Comparison of ENCODE assay signal across 1 cellular context in the genomic region with DNA sequence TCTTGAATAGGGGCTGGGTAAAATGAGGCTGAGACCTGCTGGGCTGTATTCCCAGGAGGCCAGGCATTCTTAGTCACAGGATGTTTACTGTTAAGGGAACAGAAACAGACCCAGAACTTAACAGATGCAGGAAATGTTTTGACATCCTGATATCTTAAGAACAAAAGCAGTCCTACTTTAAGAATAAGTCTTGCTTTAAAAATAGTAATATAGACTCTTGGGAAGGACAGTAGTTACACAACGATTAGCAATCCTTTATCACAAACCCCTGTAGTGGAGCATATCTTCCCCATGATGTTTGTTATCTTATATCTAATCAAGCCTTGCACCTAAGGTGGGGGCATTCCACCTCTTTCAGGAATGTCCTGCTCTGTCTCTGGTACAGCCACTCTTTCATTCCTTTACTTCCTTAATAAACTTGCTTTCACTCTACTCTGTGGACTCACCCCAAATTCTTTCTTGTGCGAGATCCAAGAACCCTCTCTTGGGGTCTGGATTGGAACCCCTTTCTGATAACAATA.
TF ChIP-seq lines count a peak whose summit lies in the region.

No MANE protein-coding gene starts in this region.

TF ChIP-seq in HepG2, 621 proteins besides CTCF, POLR2A, EP300 and RAD21 (continued from another document):
- TF ChIP-seq, protein P1, sequence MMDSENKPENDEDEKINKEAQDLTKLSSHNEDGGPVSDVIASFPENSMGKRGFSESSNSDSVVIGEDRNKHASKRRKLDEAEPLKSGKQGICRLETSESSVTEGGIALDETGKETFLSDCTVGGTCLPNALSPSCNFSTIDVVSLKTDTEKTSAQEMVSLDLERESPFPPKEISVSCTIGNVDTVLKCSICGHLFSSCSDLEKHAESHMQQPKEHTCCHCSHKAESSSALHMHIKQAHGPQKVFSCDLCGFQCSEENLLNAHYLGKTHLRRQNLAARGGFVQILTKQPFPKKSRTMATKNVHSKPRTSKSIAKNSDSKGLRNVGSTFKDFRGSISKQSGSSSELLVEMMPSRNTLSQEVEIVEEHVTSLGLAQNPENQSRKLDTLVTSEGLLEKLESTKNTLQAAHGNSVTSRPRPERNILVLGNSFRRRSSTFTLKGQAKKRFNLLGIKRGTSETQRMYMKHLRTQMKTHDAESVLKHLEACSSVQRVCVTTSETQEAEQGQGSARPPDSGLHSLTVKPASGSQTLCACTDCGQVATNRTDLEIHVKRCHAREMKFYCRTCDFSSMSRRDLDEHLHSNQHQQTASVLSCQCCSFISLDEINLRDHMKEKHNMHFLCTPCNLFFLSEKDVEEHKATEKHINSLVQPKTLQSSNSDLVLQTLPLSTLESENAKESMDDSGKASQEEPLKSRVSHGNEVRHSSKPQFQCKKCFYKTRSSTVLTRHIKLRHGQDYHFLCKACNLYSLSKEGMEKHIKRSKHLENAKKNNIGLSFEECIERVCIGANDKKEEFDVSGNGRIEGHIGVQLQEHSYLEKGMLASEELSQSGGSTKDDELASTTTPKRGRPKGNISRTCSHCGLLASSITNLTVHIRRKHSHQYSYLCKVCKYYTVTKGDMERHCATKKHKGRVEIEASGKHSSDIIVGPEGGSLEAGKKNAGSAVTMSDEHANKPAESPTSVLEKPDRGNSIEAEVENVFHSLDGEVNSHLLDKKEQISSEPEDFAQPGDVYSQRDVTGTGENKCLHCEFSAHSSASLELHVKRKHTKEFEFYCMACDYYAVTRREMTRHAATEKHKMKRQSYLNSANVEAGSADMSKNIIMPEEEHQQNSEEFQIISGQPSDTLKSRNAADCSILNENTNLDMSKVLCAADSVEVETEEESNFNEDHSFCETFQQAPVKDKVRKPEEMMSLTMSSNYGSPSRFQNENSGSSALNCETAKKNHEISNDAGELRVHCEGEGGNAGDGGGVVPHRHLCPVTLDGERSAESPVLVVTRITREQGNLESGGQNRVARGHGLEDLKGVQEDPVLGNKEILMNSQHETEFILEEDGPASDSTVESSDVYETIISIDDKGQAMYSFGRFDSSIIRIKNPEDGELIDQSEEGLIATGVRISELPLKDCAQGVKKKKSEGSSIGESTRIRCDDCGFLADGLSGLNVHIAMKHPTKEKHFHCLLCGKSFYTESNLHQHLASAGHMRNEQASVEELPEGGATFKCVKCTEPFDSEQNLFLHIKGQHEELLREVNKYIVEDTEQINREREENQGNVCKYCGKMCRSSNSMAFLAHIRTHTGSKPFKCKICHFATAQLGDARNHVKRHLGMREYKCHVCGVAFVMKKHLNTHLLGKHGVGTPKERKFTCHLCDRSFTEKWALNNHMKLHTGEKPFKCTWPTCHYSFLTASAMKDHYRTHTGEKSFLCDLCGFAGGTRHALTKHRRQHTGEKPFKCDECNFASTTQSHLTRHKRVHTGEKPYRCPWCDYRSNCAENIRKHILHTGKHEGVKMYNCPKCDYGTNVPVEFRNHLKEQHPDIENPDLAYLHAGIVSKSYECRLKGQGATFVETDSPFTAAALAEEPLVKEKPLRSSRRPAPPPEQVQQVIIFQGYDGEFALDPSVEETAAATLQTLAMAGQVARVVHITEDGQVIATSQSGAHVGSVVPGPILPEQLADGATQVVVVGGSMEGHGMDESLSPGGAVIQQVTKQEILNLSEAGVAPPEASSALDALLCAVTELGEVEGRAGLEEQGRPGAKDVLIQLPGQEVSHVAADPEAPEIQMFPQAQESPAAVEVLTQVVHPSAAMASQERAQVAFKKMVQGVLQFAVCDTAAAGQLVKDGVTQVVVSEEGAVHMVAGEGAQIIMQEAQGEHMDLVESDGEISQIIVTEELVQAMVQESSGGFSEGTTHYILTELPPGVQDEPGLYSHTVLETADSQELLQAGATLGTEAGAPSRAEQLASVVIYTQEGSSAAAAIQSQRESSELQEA (CRISPR knock-in tag; IDR thresholded peaks at IDR 0.05; ENCODE audit: not compliant biosample characterization) = no peak
- TF ChIP-seq FOSL2 (CRISPR knock-in tag; IDR thresholded peaks at IDR 0.05) = no peak
- no peak for TF ChIP-seq AKAP8 (CRISPR knock-in tag; IDR thresholded peaks at IDR 0.05)
- TF ChIP-seq, protein P2, sequence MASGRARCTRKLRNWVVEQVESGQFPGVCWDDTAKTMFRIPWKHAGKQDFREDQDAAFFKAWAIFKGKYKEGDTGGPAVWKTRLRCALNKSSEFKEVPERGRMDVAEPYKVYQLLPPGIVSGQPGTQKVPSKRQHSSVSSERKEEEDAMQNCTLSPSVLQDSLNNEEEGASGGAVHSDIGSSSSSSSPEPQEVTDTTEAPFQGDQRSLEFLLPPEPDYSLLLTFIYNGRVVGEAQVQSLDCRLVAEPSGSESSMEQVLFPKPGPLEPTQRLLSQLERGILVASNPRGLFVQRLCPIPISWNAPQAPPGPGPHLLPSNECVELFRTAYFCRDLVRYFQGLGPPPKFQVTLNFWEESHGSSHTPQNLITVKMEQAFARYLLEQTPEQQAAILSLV (CRISPR knock-in tag; IDR thresholded peaks at IDR 0.05; ENCODE audit: borderline replicate concordance) = no peak
- TF ChIP-seq TCF7L2 (IDR thresholded peaks at IDR 0.05; ENCODE audit: low read depth, low read length) = no peak
- TF ChIP-seq, protein P3, sequence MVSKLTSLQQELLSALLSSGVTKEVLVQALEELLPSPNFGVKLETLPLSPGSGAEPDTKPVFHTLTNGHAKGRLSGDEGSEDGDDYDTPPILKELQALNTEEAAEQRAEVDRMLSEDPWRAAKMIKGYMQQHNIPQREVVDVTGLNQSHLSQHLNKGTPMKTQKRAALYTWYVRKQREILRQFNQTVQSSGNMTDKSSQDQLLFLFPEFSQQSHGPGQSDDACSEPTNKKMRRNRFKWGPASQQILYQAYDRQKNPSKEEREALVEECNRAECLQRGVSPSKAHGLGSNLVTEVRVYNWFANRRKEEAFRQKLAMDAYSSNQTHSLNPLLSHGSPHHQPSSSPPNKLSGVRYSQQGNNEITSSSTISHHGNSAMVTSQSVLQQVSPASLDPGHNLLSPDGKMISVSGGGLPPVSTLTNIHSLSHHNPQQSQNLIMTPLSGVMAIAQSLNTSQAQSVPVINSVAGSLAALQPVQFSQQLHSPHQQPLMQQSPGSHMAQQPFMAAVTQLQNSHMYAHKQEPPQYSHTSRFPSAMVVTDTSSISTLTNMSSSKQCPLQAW (CRISPR knock-in tag; IDR thresholded peaks at IDR 0.05) = no peak
- TF ChIP-seq, protein P4, sequence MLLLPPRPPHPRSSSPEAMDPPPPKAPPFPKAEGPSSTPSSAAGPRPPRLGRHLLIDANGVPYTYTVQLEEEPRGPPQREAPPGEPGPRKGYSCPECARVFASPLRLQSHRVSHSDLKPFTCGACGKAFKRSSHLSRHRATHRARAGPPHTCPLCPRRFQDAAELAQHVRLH (CRISPR knock-in tag; IDR thresholded peaks at IDR 0.05; ENCODE audit: borderline replicate concordance, low read depth) = no peak
TF ChIP-seq in HepG2: peak in this region for 0.
